In genomic region chr1:23800396-23801337, GRCh38 we compare ENCODE assay signal across 1 cellular context.
TF ChIP-seq lines count a peak whose summit lies in the region.

TSS of gene GALE (minus strand) at chr1:23800754. CDS start at chr1:23799007, 1,747 bp downstream.

TF ChIP-seq in HepG2, 621 proteins besides CTCF, POLR2A, EP300 and RAD21 (continued from another document and continues in another):
- TF ChIP-seq NFAT5 (CRISPR knock-in tag; IDR thresholded peaks at IDR 0.05): no peak
- no peak for TF ChIP-seq ZNF598 (CRISPR knock-in tag; IDR thresholded peaks at IDR 0.05; ENCODE audit: borderline replicate concordance)
- no peak for TF ChIP-seq ZNF660 (CRISPR knock-in tag; IDR thresholded peaks at IDR 0.05; ENCODE audit: borderline replicate concordance, low read depth)
- no peak for TF ChIP-seq NR2F2 (IDR thresholded peaks at IDR 0.05; ENCODE audit: borderline replicate concordance, low read depth)
- no peak for TF ChIP-seq JARID2 (CRISPR knock-in tag; IDR thresholded peaks at IDR 0.05; ENCODE audit: insufficient replicate concordance)
- TF ChIP-seq ATF1 (CRISPR knock-in tag; IDR thresholded peaks at IDR 0.05): peak; percentile 76
- no peak for TF ChIP-seq ZSCAN22 (CRISPR knock-in tag; IDR thresholded peaks at IDR 0.05)
- no peak for TF ChIP-seq NCOA1 (CRISPR knock-in tag; IDR thresholded peaks at IDR 0.05)
- TF ChIP-seq MBNL3 (CRISPR knock-in tag; conservative IDR thresholded peaks at IDR 0.05): no peak
- TF ChIP-seq KMT2B (CRISPR knock-in tag; IDR thresholded peaks at IDR 0.05): peak; percentile 79
- peak; percentile 98 for TF ChIP-seq DR1 (CRISPR knock-in tag; IDR thresholded peaks at IDR 0.05)
- TF ChIP-seq ZNF331 (CRISPR knock-in tag; IDR thresholded peaks at IDR 0.05): peak; percentile 77; the same call in 1 of the 2 replicates
- no peak for TF ChIP-seq SUZ12 (IDR thresholded peaks at IDR 0.05; ENCODE audit: low read depth, low read length)
- TF ChIP-seq ZNF441 (CRISPR knock-in tag; IDR thresholded peaks at IDR 0.05; ENCODE audit: borderline replicate concordance): 0 out of 2 replicates have a peak, but pooled peaks have one; percentile 19
- no peak for TF ChIP-seq RBM22 (optimal IDR thresholded peaks at IDR 0.05; ENCODE audit: low read length)
- TF ChIP-seq, protein P1, sequence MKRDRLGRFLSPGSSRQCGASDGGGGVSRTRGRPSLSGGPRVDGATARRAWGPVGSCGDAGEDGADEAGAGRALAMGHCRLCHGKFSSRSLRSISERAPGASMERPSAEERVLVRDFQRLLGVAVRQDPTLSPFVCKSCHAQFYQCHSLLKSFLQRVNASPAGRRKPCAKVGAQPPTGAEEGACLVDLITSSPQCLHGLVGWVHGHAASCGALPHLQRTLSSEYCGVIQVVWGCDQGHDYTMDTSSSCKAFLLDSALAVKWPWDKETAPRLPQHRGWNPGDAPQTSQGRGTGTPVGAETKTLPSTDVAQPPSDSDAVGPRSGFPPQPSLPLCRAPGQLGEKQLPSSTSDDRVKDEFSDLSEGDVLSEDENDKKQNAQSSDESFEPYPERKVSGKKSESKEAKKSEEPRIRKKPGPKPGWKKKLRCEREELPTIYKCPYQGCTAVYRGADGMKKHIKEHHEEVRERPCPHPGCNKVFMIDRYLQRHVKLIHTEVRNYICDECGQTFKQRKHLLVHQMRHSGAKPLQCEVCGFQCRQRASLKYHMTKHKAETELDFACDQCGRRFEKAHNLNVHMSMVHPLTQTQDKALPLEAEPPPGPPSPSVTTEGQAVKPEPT (CRISPR knock-in tag; IDR thresholded peaks at IDR 0.05; ENCODE audit: low read depth): no peak
- no peak for TF ChIP-seq NKX3-1 (CRISPR knock-in tag; IDR thresholded peaks at IDR 0.05)
- no peak for TF ChIP-seq ZNF296 (CRISPR knock-in tag; conservative IDR thresholded peaks at IDR 0.05)
- TF ChIP-seq, protein P2, sequence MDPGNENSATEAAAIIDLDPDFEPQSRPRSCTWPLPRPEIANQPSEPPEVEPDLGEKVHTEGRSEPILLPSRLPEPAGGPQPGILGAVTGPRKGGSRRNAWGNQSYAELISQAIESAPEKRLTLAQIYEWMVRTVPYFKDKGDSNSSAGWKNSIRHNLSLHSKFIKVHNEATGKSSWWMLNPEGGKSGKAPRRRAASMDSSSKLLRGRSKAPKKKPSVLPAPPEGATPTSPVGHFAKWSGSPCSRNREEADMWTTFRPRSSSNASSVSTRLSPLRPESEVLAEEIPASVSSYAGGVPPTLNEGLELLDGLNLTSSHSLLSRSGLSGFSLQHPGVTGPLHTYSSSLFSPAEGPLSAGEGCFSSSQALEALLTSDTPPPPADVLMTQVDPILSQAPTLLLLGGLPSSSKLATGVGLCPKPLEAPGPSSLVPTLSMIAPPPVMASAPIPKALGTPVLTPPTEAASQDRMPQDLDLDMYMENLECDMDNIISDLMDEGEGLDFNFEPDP (CRISPR knock-in tag; conservative IDR thresholded peaks at IDR 0.05): no peak
- no peak for TF ChIP-seq NR0B2 (CRISPR knock-in tag; IDR thresholded peaks at IDR 0.05)
- peak; percentile 57; the same call in 1 of the 2 replicates for TF ChIP-seq GMEB2 (CRISPR knock-in tag; IDR thresholded peaks at IDR 0.05; ENCODE audit: low read depth)
- TF ChIP-seq BHLHE40 (IDR thresholded peaks at IDR 0.05; ENCODE audit: low read length): peak; percentile 12; the same call in 1 of the 2 replicates
- TF ChIP-seq, protein P3, sequence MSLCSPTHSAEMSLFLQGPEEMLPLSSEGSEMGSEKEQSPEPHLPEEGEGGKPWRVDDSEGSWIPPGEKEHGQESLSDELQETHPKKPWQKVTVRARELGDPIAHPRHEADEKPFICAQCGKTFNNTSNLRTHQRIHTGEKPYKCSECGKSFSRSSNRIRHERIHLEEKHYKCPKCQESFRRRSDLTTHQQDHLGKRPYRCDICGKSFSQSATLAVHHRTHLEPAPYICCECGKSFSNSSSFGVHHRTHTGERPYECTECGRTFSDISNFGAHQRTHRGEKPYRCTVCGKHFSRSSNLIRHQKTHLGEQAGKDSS (CRISPR knock-in tag; IDR thresholded peaks at IDR 0.05; ENCODE audit: borderline replicate concordance, low read depth): peak; percentile 17; the same call in 1 of the 2 replicates
- TF ChIP-seq ZNF121 (CRISPR knock-in tag; IDR thresholded peaks at IDR 0.05): no peak
- no peak for TF ChIP-seq MAFG (CRISPR knock-in tag; IDR thresholded peaks at IDR 0.05)
- TF ChIP-seq ZNF737 (CRISPR knock-in tag; IDR thresholded peaks at IDR 0.05; ENCODE audit: borderline replicate concordance): no peak
- TF ChIP-seq CEBPZ (IDR thresholded peaks at IDR 0.05; ENCODE audit: low read length): no peak
- peak; percentile 90 for TF ChIP-seq THAP11 (CRISPR knock-in tag; IDR thresholded peaks at IDR 0.05)
- TF ChIP-seq RARG (CRISPR knock-in tag; IDR thresholded peaks at IDR 0.05; ENCODE audit: low read depth): no peak
- no peak for TF ChIP-seq ZNF33A (CRISPR knock-in tag; IDR thresholded peaks at IDR 0.05; ENCODE audit: borderline replicate concordance)
- TF ChIP-seq ZNF879 (CRISPR knock-in tag; IDR thresholded peaks at IDR 0.05): no peak; the same call in 1 of the 2 replicates
- TF ChIP-seq ZNF605 (CRISPR knock-in tag; IDR thresholded peaks at IDR 0.05): peak; percentile 80
- TF ChIP-seq ZMAT3 (CRISPR knock-in tag; conservative IDR thresholded peaks at IDR 0.05): 0 out of 2 replicates have a peak, but pooled peaks have one; percentile 23
- no peak for TF ChIP-seq PAX8 (CRISPR knock-in tag; IDR thresholded peaks at IDR 0.05; ENCODE audit: borderline replicate concordance)
- 0 out of 2 replicates have a peak, but pooled peaks have one; percentile 39 for TF ChIP-seq ZNF446 (CRISPR knock-in tag; IDR thresholded peaks at IDR 0.05)
- TF ChIP-seq SP140L (CRISPR knock-in tag; IDR thresholded peaks at IDR 0.05; ENCODE audit: borderline replicate concordance): no peak
- TF ChIP-seq, protein P4, sequence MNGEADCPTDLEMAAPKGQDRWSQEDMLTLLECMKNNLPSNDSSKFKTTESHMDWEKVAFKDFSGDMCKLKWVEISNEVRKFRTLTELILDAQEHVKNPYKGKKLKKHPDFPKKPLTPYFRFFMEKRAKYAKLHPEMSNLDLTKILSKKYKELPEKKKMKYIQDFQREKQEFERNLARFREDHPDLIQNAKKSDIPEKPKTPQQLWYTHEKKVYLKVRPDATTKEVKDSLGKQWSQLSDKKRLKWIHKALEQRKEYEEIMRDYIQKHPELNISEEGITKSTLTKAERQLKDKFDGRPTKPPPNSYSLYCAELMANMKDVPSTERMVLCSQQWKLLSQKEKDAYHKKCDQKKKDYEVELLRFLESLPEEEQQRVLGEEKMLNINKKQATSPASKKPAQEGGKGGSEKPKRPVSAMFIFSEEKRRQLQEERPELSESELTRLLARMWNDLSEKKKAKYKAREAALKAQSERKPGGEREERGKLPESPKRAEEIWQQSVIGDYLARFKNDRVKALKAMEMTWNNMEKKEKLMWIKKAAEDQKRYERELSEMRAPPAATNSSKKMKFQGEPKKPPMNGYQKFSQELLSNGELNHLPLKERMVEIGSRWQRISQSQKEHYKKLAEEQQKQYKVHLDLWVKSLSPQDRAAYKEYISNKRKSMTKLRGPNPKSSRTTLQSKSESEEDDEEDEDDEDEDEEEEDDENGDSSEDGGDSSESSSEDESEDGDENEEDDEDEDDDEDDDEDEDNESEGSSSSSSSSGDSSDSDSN (CRISPR knock-in tag; IDR thresholded peaks at IDR 0.05): peak; percentile 71; the same call in 1 of the 2 replicates
- peak; percentile 84 for TF ChIP-seq KAT8 (CRISPR knock-in tag; IDR thresholded peaks at IDR 0.05)
- TF ChIP-seq FIP1L1 (IDR thresholded peaks at IDR 0.05; ENCODE audit: borderline replicate concordance, insufficient read depth, low read depth, low read length): no peak
- TF ChIP-seq ZC3H13 (CRISPR knock-in tag; IDR thresholded peaks at IDR 0.05): 0 out of 2 replicates have a peak, but pooled peaks have one; percentile 54
- TF ChIP-seq, protein P5, sequence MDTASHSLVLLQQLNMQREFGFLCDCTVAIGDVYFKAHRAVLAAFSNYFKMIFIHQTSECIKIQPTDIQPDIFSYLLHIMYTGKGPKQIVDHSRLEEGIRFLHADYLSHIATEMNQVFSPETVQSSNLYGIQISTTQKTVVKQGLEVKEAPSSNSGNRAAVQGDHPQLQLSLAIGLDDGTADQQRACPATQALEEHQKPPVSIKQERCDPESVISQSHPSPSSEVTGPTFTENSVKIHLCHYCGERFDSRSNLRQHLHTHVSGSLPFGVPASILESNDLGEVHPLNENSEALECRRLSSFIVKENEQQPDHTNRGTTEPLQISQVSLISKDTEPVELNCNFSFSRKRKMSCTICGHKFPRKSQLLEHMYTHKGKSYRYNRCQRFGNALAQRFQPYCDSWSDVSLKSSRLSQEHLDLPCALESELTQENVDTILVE (CRISPR knock-in tag; IDR thresholded peaks at IDR 0.05): peak; percentile 73
- TF ChIP-seq MEF2D (CRISPR knock-in tag; IDR thresholded peaks at IDR 0.05): peak; percentile 67; the same call in 1 of the 2 replicates
- peak; percentile 88 for TF ChIP-seq TAF15 (IDR thresholded peaks at IDR 0.05; ENCODE audit: low read depth, low read length, poor library complexity, severe bottlenecking)
- no peak for TF ChIP-seq ZNF468 (CRISPR knock-in tag; IDR thresholded peaks at IDR 0.05)
- peak; percentile 52 for TF ChIP-seq ZNF816 (CRISPR knock-in tag; IDR thresholded peaks at IDR 0.05; ENCODE audit: borderline replicate concordance)
- peak; percentile 9; the same call in 1 of the 2 replicates for TF ChIP-seq ZNF451 (CRISPR knock-in tag; IDR thresholded peaks at IDR 0.05)
